In genomic region chr6:153083869-153084268, GRCh38 we compare ENCODE assay signal across 23 cellular contexts. TPM values are rescaled to one million over a fixed set of nuclear protein-coding genes. Genes with fewer than 3 reads are reported as not detected.
"Had no signal": no experiment of that assay in that cellular context is flagged by ENCODE, and none has a peak within 500 bp of the region (broad histone marks: within the 10 kb centered on the region; RNA-seq: fewer than 3 reads in every experiment).

No MANE protein-coding gene starts in this region.

- H3K36me3 ChIP-seq: gastroesophageal sphincter, heart left ventricle, left lung, neural progenitor cell, spleen, tibial nerve, upper lobe of left lung had no signal

- H3K27ac ChIP-seq: gastroesophageal sphincter, heart left ventricle, left lung, neural progenitor cell, psoas muscle, skin epidermis, spleen, testis, tibial nerve, upper lobe of left lung had no signal

- DNase-seq: dermis blood vessel endothelial cell; effector memory CD8-positive, alpha-beta T cell; heart left ventricle; hippocampal formation; left cardiac atrium; left lung; midbrain; naive thymus-derived CD4-positive, alpha-beta T cell; psoas muscle; right cardiac atrium; spleen; stimulated activated CD4-positive, alpha-beta T cell treated with anti-CD3 and anti-CD28 coated beads, Interleukin-4, amount 100 ng/mL, for 4 hours; stimulated activated naive CD8-positive, alpha-beta T cell treated with anti-CD3 and anti-CD28 coated beads, Interleukin-15, Interleukin-2, amounts not matched to agents 100 U/mL and 50 U/mL, for 24 hours; substantia nigra; testis; upper lobe of left lung had no signal

- H3K9me3 ChIP-seq: gastroesophageal sphincter, heart left ventricle, left lung, psoas muscle, spleen, testis, tibial nerve, upper lobe of left lung had no signal

- H3K4me1 ChIP-seq: gastroesophageal sphincter, heart left ventricle, left lung, neural progenitor cell, psoas muscle, spleen, testis, tibial nerve, upper lobe of left lung had no signal

- ATAC-seq: effector memory CD8-positive, alpha-beta T cell; esophagus mucosa; gastroesophageal sphincter; left lung; naive thymus-derived CD4-positive, alpha-beta T cell; psoas muscle; right cardiac atrium; stimulated activated memory B cell treated with anti-CD40 and anti-IgM and Interleukin-4, amounts not matched to agents 10 μg/mL and 1 μg/mL and 100 μg/mL, for 72 hours; stimulated activated naive CD8-positive, alpha-beta T cell treated with anti-CD3 and anti-CD28 coated beads, Interleukin-15, Interleukin-2, amounts not matched to agents 100 U/mL and 50 U/mL, for 24 hours had no signal

- H3K27me3 ChIP-seq: gastroesophageal sphincter, heart left ventricle, left lung, neural progenitor cell, spleen, testis, tibial nerve, upper lobe of left lung had no signal

- H3K4me3 ChIP-seq: coronary artery, gastroesophageal sphincter, heart left ventricle, left lung, neural progenitor cell, psoas muscle, skin epidermis, spleen, testis, tibial nerve, upper lobe of left lung had no signal

RNA-seq across cellular contexts. Expression of gene RGS17, which starts 47.2 kb away (rescaled TPM):
- polyA plus RNA-seq: naive thymus-derived CD4-positive, alpha-beta T cell had no signal
